In genomic region chr1:186225089-186225488, GRCh38 we compare ENCODE assay signal across 15 cellular contexts.
"Had no signal": no experiment of that assay in that cellular context is flagged by ENCODE, and none has a peak within 500 bp of the region (broad histone marks: within the 10 kb centered on the region; RNA-seq: fewer than 3 reads in every experiment).

No MANE protein-coding gene starts in this region.

- FAIRE-seq: pancreas had no signal

- H3K9me3 ChIP-seq: lower lobe of right lung, pancreas, testis, upper lobe of right lung had no signal

- H3K36me3 ChIP-seq: lower lobe of right lung, pancreas, upper lobe of right lung, WERI-Rb-1 had no signal

- H3K4me1 Mint-ChIP-seq: activated CD4-positive, alpha-beta memory T cell treated with anti-CD3 and anti-CD28 coated beads, Interleukin-2, amount 10 ng/mL, durations not matched to agents 7 days and 5 days; activated CD4-positive, alpha-beta T cell treated with anti-CD3 and anti-CD28 coated beads for 36 hours; central memory CD8-positive, alpha-beta T cell; naive B cell; stimulated activated naive CD8-positive, alpha-beta T cell treated with anti-CD3 and anti-CD28 coated beads, Interleukin-15, amount 100 ng/mL, for 72 hours had no signal

- H3K9me3 Mint-ChIP-seq: activated CD4-positive, alpha-beta memory T cell treated with anti-CD3 and anti-CD28 coated beads, Interleukin-2, amount 10 ng/mL, durations not matched to agents 7 days and 5 days; central memory CD8-positive, alpha-beta T cell; stimulated activated naive CD8-positive, alpha-beta T cell treated with anti-CD3 and anti-CD28 coated beads, Interleukin-15, amount 100 ng/mL, for 72 hours had no signal

- H3K27ac ChIP-seq: lower lobe of right lung, pancreas, testis, upper lobe of right lung, WERI-Rb-1 had no signal

- DNase-seq: activated CD4-positive, alpha-beta memory T cell treated with anti-CD3 and anti-CD28 coated beads, Interleukin-2, amount 10 ng/mL, durations not matched to agents 7 days and 5 days; activated CD4-positive, alpha-beta T cell treated with anti-CD3 and anti-CD28 coated beads for 36 hours; activated naive CD4-positive, alpha-beta T cell treated with Interleukin-2 at 50 U/mL for 16 hours; cortex of kidney; effector memory CD4-positive, alpha-beta T cell; hippocampal formation; lower lobe of right lung; naive B cell; pancreas; stimulated activated CD4-positive, alpha-beta T cell treated with anti-CD3 and anti-CD28 coated beads, Interleukin-4, amount 100 ng/mL, for 4 hours; stimulated activated naive CD8-positive, alpha-beta T cell treated with anti-CD3 and anti-CD28 coated beads, Interleukin-15, amount 100 ng/mL, for 72 hours; testis; upper lobe of right lung; WERI-Rb-1 had no signal

- H3K27me3 ChIP-seq: pancreas, testis, upper lobe of right lung had no signal

- H3K27ac Mint-ChIP-seq: activated CD4-positive, alpha-beta memory T cell treated with anti-CD3 and anti-CD28 coated beads, Interleukin-2, amount 10 ng/mL, durations not matched to agents 7 days and 5 days; activated CD4-positive, alpha-beta T cell treated with anti-CD3 and anti-CD28 coated beads for 36 hours; naive B cell; stimulated activated naive CD8-positive, alpha-beta T cell treated with anti-CD3 and anti-CD28 coated beads, Interleukin-15, amount 100 ng/mL, for 72 hours had no signal

- H3K4me3 ChIP-seq: lower lobe of right lung, pancreas, testis, upper lobe of right lung had no signal

- H3K36me3 Mint-ChIP-seq: naive B cell had no signal

- H3K4me1 ChIP-seq: lower lobe of right lung, pancreas, testis, upper lobe of right lung had no signal

- H3K4me3 Mint-ChIP-seq: activated CD4-positive, alpha-beta memory T cell treated with anti-CD3 and anti-CD28 coated beads, Interleukin-2, amount 10 ng/mL, durations not matched to agents 7 days and 5 days; activated CD4-positive, alpha-beta T cell treated with anti-CD3 and anti-CD28 coated beads for 36 hours; central memory CD8-positive, alpha-beta T cell; naive B cell; stimulated activated naive CD8-positive, alpha-beta T cell treated with anti-CD3 and anti-CD28 coated beads, Interleukin-15, amount 100 ng/mL, for 72 hours had no signal
